ENCODE assay signal across 1 cellular context in genomic region chr6:79694156-79694555, GRCh38.
TF ChIP-seq lines count a peak whose summit lies in the region.

No MANE protein-coding gene starts in this region.

TF ChIP-seq in HepG2, 621 proteins besides CTCF, POLR2A, EP300 and RAD21 (continued from another document):
- TF ChIP-seq GTF2F1 (IDR thresholded peaks at IDR 0.05; ENCODE audit: low read length) (no peak), ZSCAN9 (CRISPR knock-in tag; IDR thresholded peaks at IDR 0.05; ENCODE audit: borderline replicate concordance) (no peak), ZSCAN29 (CRISPR knock-in tag; conservative IDR thresholded peaks at IDR 0.05) (no peak), THAP8 (CRISPR knock-in tag; IDR thresholded peaks at IDR 0.05; ENCODE audit: borderline replicate concordance) (no peak)
